ENCODE assay signal across 2 cellular contexts in genomic region chr12:52146822-52147366, GRCh38.
TF ChIP-seq lines count a peak whose summit lies in the region.

No MANE protein-coding gene starts in this region.

TF ChIP-seq in HCT116, 20 proteins besides CTCF, POLR2A, EP300 and RAD21:
- TF ChIP-seq ZFX (IDR thresholded peaks at IDR 0.05) (peak; percentile 67), REST (IDR thresholded peaks at IDR 0.05; ENCODE audit: low read depth) (no peak)

TF ChIP-seq in HepG2, 621 proteins besides CTCF, POLR2A, EP300 and RAD21:
- TF ChIP-seq TGIF2 (CRISPR knock-in tag; IDR thresholded peaks at IDR 0.05) (no peak), ZNF510 (CRISPR knock-in tag; IDR thresholded peaks at IDR 0.05; ENCODE audit: low read depth) (no peak), NFE2 (CRISPR knock-in tag; IDR thresholded peaks at IDR 0.05) (no peak), ZNF687 (CRISPR knock-in tag; IDR thresholded peaks at IDR 0.05) (0 out of 2 replicates have a peak, but pooled peaks have one; percentile 3), SIX1 (CRISPR knock-in tag; IDR thresholded peaks at IDR 0.05; ENCODE audit: borderline replicate concordance) (no peak), ZMYM2 (CRISPR knock-in tag; IDR thresholded peaks at IDR 0.05) (no peak), ZFP82 (CRISPR knock-in tag; IDR thresholded peaks at IDR 0.05; ENCODE audit: borderline replicate concordance) (no peak)
TF ChIP-seq in HepG2: peak in this region for 1.
